ENCODE assay signal across 19 cellular contexts in genomic region chr9:127430415-127430814, GRCh38. TPM values are rescaled to one million over a fixed set of nuclear protein-coding genes. Genes with fewer than 3 reads are reported as not detected.
A peak's percentile ranks its signal among the peaks of the same experiment; 100 is the strongest.
DNase-seq lines count a peak whose midpoint lies in the region; ATAC-seq and TF ChIP-seq lines count a peak whose summit lies in the region.
"Had no signal": no experiment of that assay in that cellular context is flagged by ENCODE, and none has a peak within 500 bp of the region (broad histone marks: within the 10 kb centered on the region; RNA-seq: fewer than 3 reads in every experiment).

No MANE protein-coding gene starts in this region.

- WGBS in psoas muscle, 3 donors: 93 to 96% (median 94%) methylated on average over 8 of the region's 8 CpGs

- no peak for DNase-seq in activated T-cell treated with anti-CD3 and anti-CD28 coated beads, Interleukin-2, amount 50 U/mL, for 24 hours
- DNase-seq in activated T-cell treated with anti-CD3 and anti-CD28 coated beads for 4 hours (no peak), NCI-H1436 (lab: John Stamatoyannopoulos, UW) (no peak), psoas muscle (no peak), T-helper 9 cell (no peak)
- no peak for DNase-seq in stimulated activated naive CD8-positive, alpha-beta T cell treated with anti-CD3 and anti-CD28 coated beads, Interleukin-15, amount 100 ng/mL, for 72 hours
- no peak for DNase-seq in activated naive CD8-positive, alpha-beta T cell treated with anti-CD3 and anti-CD28 coated beads for 36 hours
- DNase-seq: Caco-2; CD4-positive, CD25-positive, alpha-beta regulatory T cell; CD8-positive, alpha-beta T cell; DMS153; DND-41; H7; HCEC 1CT had no signal

- peaks cover 90% of the 10 kb centered on the region for H3K36me3 Mint-ChIP-seq in activated T-cell treated with anti-CD3 and anti-CD28 coated beads, Interleukin-2, amount 50 U/mL, for 24 hours (ENCODE audit: low read depth)
- peaks cover 78% of the 10 kb centered on the region for H3K36me3 Mint-ChIP-seq in stimulated activated naive CD8-positive, alpha-beta T cell treated with anti-CD3 and anti-CD28 coated beads, Interleukin-15, Interleukin-2, amounts not matched to agents 100 ng/mL and 50 ng/mL, for 24 hours (ENCODE audit: low read depth)
- H3K36me3 Mint-ChIP-seq in activated naive CD8-positive, alpha-beta T cell treated with anti-CD3 and anti-CD28 coated beads for 36 hours: peaks cover 71% of the 10 kb centered on the region

- peaks cover 8 to 67% of the 10 kb centered on the region in 2 donors for H3K36me3 ChIP-seq in psoas muscle (ENCODE audit: insufficient read depth in 1 of 2, low read depth in 1 of 2)

- ATAC-seq in stimulated activated naive CD8-positive, alpha-beta T cell treated with anti-CD3 and anti-CD28 coated beads, Interleukin-15, amount 100 ng/mL, for 72 hours: no peak
- no peak for ATAC-seq in psoas muscle
- ATAC-seq: CD8-positive, alpha-beta T cell had no signal

- no peak overlapping the region for H3K27ac ChIP-seq in psoas muscle
- H3K27ac ChIP-seq: 22Rv1, BLaER1, C4-2B had no signal

- intact Hi-C loops in psoas muscle (cut with DNase I): no loop called here

- peaks cover 23% of the 10 kb centered on the region for H3K4me1 ChIP-seq in psoas muscle
- H3K4me1 ChIP-seq: Caco-2 had no signal

- H3K9me3 Mint-ChIP-seq in activated T-cell treated with anti-CD3 and anti-CD28 coated beads, Interleukin-2, amount 50 U/mL, for 24 hours: no peaks in the 10 kb centered on the region
- H3K9me3 Mint-ChIP-seq in stimulated activated naive CD8-positive, alpha-beta T cell treated with anti-CD3 and anti-CD28 coated beads, Interleukin-15, Interleukin-2, amounts not matched to agents 100 ng/mL and 50 ng/mL, for 24 hours: no peaks in the 10 kb centered on the region
- H3K9me3 Mint-ChIP-seq in stimulated activated naive CD8-positive, alpha-beta T cell treated with anti-CD3 and anti-CD28 coated beads, Interleukin-15, amount 100 ng/mL, for 72 hours: no peaks in the 10 kb centered on the region
- H3K9me3 Mint-ChIP-seq in activated naive CD8-positive, alpha-beta T cell treated with anti-CD3 and anti-CD28 coated beads for 36 hours: no peaks in the 10 kb centered on the region
- H3K9me3 Mint-ChIP-seq: CD8-positive, alpha-beta T cell had no signal

- no peaks in the 10 kb centered on the region for H3K27me3 Mint-ChIP-seq in activated T-cell treated with anti-CD3 and anti-CD28 coated beads, Interleukin-2, amount 50 U/mL, for 24 hours
- no peaks in the 10 kb centered on the region for H3K27me3 Mint-ChIP-seq in stimulated activated naive CD8-positive, alpha-beta T cell treated with anti-CD3 and anti-CD28 coated beads, Interleukin-15, Interleukin-2, amounts not matched to agents 100 ng/mL and 50 ng/mL, for 24 hours
- H3K27me3 Mint-ChIP-seq in stimulated activated naive CD8-positive, alpha-beta T cell treated with anti-CD3 and anti-CD28 coated beads, Interleukin-15, amount 100 ng/mL, for 72 hours: no peaks in the 10 kb centered on the region
- no peaks in the 10 kb centered on the region for H3K27me3 Mint-ChIP-seq in activated naive CD8-positive, alpha-beta T cell treated with anti-CD3 and anti-CD28 coated beads for 36 hours
- H3K27me3 Mint-ChIP-seq: B cell; CD4-positive, CD25-positive, alpha-beta regulatory T cell had no signal

- H3K4me3 ChIP-seq in psoas muscle: no peak overlapping the region
- H3K4me3 ChIP-seq: BLaER1 had no signal

- no peaks in the 10 kb centered on the region for H3K9me3 ChIP-seq in psoas muscle
- H3K9me3 ChIP-seq: BLaER1, Caco-2 had no signal

- H3K27me3 ChIP-seq in psoas muscle (ENCODE audit: insufficient read depth in 3 of 3, low read length in 2 of 3): no peaks in the 10 kb centered on the region
- H3K27me3 ChIP-seq: BLaER1 had no signal

- H3K4me1 Mint-ChIP-seq in activated T-cell treated with anti-CD3 and anti-CD28 coated beads, Interleukin-2, amount 50 U/mL, for 24 hours (ENCODE audit: low read depth): peaks cover 51% of the 10 kb centered on the region
- peaks cover 53% of the 10 kb centered on the region for H3K4me1 Mint-ChIP-seq in stimulated activated naive CD8-positive, alpha-beta T cell treated with anti-CD3 and anti-CD28 coated beads, Interleukin-15, Interleukin-2, amounts not matched to agents 100 ng/mL and 50 ng/mL, for 24 hours (ENCODE audit: low read depth)
- peaks cover 61% of the 10 kb centered on the region for H3K4me1 Mint-ChIP-seq in stimulated activated naive CD8-positive, alpha-beta T cell treated with anti-CD3 and anti-CD28 coated beads, Interleukin-15, amount 100 ng/mL, for 72 hours
- peaks cover 41% of the 10 kb centered on the region for H3K4me1 Mint-ChIP-seq in activated naive CD8-positive, alpha-beta T cell treated with anti-CD3 and anti-CD28 coated beads for 36 hours

- H3K27ac Mint-ChIP-seq in activated T-cell treated with anti-CD3 and anti-CD28 coated beads, Interleukin-2, amount 50 U/mL, for 24 hours: peak overlapping the region; percentile 1
- H3K27ac Mint-ChIP-seq in stimulated activated naive CD8-positive, alpha-beta T cell treated with anti-CD3 and anti-CD28 coated beads, Interleukin-15, Interleukin-2, amounts not matched to agents 100 ng/mL and 50 ng/mL, for 24 hours: peak overlapping the region; percentile 52
- H3K27ac Mint-ChIP-seq in stimulated activated naive CD8-positive, alpha-beta T cell treated with anti-CD3 and anti-CD28 coated beads, Interleukin-15, amount 100 ng/mL, for 72 hours: no peak overlapping the region
- H3K27ac Mint-ChIP-seq in activated naive CD8-positive, alpha-beta T cell treated with anti-CD3 and anti-CD28 coated beads for 36 hours: peak overlapping the region; percentile 53
- H3K27ac Mint-ChIP-seq: B cell; CD8-positive, alpha-beta T cell had no signal

- H3K4me3 Mint-ChIP-seq in activated T-cell treated with anti-CD3 and anti-CD28 coated beads, Interleukin-2, amount 50 U/mL, for 24 hours: no peak overlapping the region
- no peak overlapping the region for H3K4me3 Mint-ChIP-seq in stimulated activated naive CD8-positive, alpha-beta T cell treated with anti-CD3 and anti-CD28 coated beads, Interleukin-15, Interleukin-2, amounts not matched to agents 100 ng/mL and 50 ng/mL, for 24 hours
- H3K4me3 Mint-ChIP-seq in stimulated activated naive CD8-positive, alpha-beta T cell treated with anti-CD3 and anti-CD28 coated beads, Interleukin-15, amount 100 ng/mL, for 72 hours: no peak overlapping the region
- H3K4me3 Mint-ChIP-seq in activated naive CD8-positive, alpha-beta T cell treated with anti-CD3 and anti-CD28 coated beads for 36 hours: no peak overlapping the region
- H3K4me3 Mint-ChIP-seq: B cell; CD8-positive, alpha-beta T cell had no signal

- no peak for TF ChIP-seq CTCF in psoas muscle (IDR thresholded peaks at IDR 0.05)

RNA-seq across cellular contexts. Expression of gene ZNF79, which starts 6.2 kb away (rescaled TPM):
- 1 to 10 TPM; 7.7 to 8.6 TPM for total RNA-seq in activated naive CD8-positive, alpha-beta T cell treated with anti-CD3 and anti-CD28 coated beads for 36 hours
- total RNA-seq in psoas muscle: 10 to 100 TPM in 2 of 4 donors, 1 to 10 TPM in 2; 4.4 to 10.7 (median 9.1) TPM
- 1 to 10 TPM; 2.7 to 6.0 (median 2.8) TPM for polyA plus RNA-seq in psoas muscle

RNA-seq across cellular contexts. Expression of gene RPL12, which starts 20.8 kb away (rescaled TPM):
- 1,000 to 10,000 TPM; 2,007 to 2,108 TPM for total RNA-seq in activated naive CD8-positive, alpha-beta T cell treated with anti-CD3 and anti-CD28 coated beads for 36 hours
- 1,000 to 10,000 TPM in 1 of 4 donors, 100 to 1,000 TPM in 3; 748 to 1,111 (median 831) TPM for total RNA-seq in psoas muscle
- 1,000 to 10,000 TPM; 1,171 to 2,317 (median 1,895) TPM for polyA plus RNA-seq in psoas muscle

RNA-seq across cellular contexts. Expression of gene LRSAM1, which starts 20.9 kb away (rescaled TPM):
- total RNA-seq in activated naive CD8-positive, alpha-beta T cell treated with anti-CD3 and anti-CD28 coated beads for 36 hours: 10 to 100 TPM; 17.7 to 20.7 TPM
- 10 to 100 TPM in 3 of 4 donors, 1 to 10 TPM in 1; 8.3 to 17.7 (median 13.8) TPM for total RNA-seq in psoas muscle
- polyA plus RNA-seq in psoas muscle: 10 to 100 TPM; 11.1 to 17.1 (median 11.6) TPM

RNA-seq across cellular contexts. Expression of gene SLC2A8, which starts 33.4 kb away (rescaled TPM):
- total RNA-seq in activated naive CD8-positive, alpha-beta T cell treated with anti-CD3 and anti-CD28 coated beads for 36 hours: 1 to 10 TPM; 1.0 to 1.9 TPM
- 10 to 100 TPM; 15.8 to 18.7 (median 16.3) TPM for total RNA-seq in psoas muscle
- polyA plus RNA-seq in psoas muscle: 10 to 100 TPM; 13.2 to 20.3 (median 19.0) TPM

Comparison
In these comparisons a context has a peak if more than half of its experiments do, and no peak if none do; other contexts are left out.
1. H3K27ac Mint-ChIP-seq: peak in activated T-cell treated with anti-CD3 and anti-CD28 coated beads, Interleukin-2, amount 50 U/mL, for 24 hours (single experiment), stimulated activated naive CD8-positive, alpha-beta T cell treated with anti-CD3 and anti-CD28 coated beads, Interleukin-15, Interleukin-2, amounts not matched to agents 100 ng/mL and 50 ng/mL, for 24 hours (single experiment) and activated naive CD8-positive, alpha-beta T cell treated with anti-CD3 and anti-CD28 coated beads for 36 hours (single experiment); none in stimulated activated naive CD8-positive, alpha-beta T cell treated with anti-CD3 and anti-CD28 coated beads, Interleukin-15, amount 100 ng/mL, for 72 hours (0 of 2).